ENCODE assay signal across 20 cellular contexts in genomic region chr9:136193891-136194279, GRCh38. TPM values are rescaled to one million over a fixed set of nuclear protein-coding genes. Genes with fewer than 3 reads are reported as not detected.
DNase-seq lines count a peak whose midpoint lies in the region; ATAC-seq and TF ChIP-seq lines count a peak whose summit lies in the region.
"Had no signal": no experiment of that assay in that cellular context is flagged by ENCODE, and none has a peak within 500 bp of the region (broad histone marks: within the 10 kb centered on the region; RNA-seq: fewer than 3 reads in every experiment).

No MANE protein-coding gene starts in this region.

- no peaks in the 10 kb centered on the region for H3K36me3 Mint-ChIP-seq in endodermal cell (ENCODE audit: low read depth)
- H3K36me3 Mint-ChIP-seq in neural progenitor cell: no peaks in the 10 kb centered on the region
- H3K36me3 Mint-ChIP-seq: CD8-positive, alpha-beta T cell had no signal

- H3K4me3 ChIP-seq in HUES64 (ENCODE audit: low read length) (peak overlapping the region; percentile 14; the same call in 1 of the 2 replicates), endodermal cell (ENCODE audit: low read length) (no peak overlapping the region), neural progenitor cell (peak overlapping the region; percentile 38), gastroesophageal sphincter (no peak overlapping the region)
- H3K4me3 ChIP-seq: BLaER1 treated with 17β-estradiol and CSF1 and Interleukin-3, amounts not matched to agents 10 nM and 100 nM had no signal

- no peak for TF ChIP-seq EP300 in gastroesophageal sphincter (IDR thresholded peaks at IDR 0.05)

- H3K36me3 ChIP-seq in HUES64 (ENCODE audit: insufficient read depth, low read length): no peaks in the 10 kb centered on the region
- no peaks in the 10 kb centered on the region for H3K36me3 ChIP-seq in endodermal cell (ENCODE audit: control insufficient read depth, insufficient read depth, low read length)
- H3K36me3 ChIP-seq in neural progenitor cell: no peaks in the 10 kb centered on the region
- H3K36me3 ChIP-seq in gastroesophageal sphincter: no peaks in the 10 kb centered on the region
- H3K36me3 ChIP-seq: BLaER1 treated with 17β-estradiol and CSF1 and Interleukin-3, amounts not matched to agents 10 nM and 100 nM had no signal

- no peaks in the 10 kb centered on the region for H3K9me3 Mint-ChIP-seq in endodermal cell
- H3K9me3 Mint-ChIP-seq in neural progenitor cell: no peaks in the 10 kb centered on the region
- H3K9me3 Mint-ChIP-seq: CD8-positive, alpha-beta T cell had no signal

- H3K27ac ChIP-seq in HUES64 (ENCODE audit: low read depth, low read length) (no peak overlapping the region), endodermal cell (ENCODE audit: low read depth, low read length) (no peak overlapping the region), neural progenitor cell (no peak overlapping the region), gastroesophageal sphincter (no peak overlapping the region)
- H3K27ac ChIP-seq: BLaER1 treated with 17β-estradiol and CSF1 and Interleukin-3, amounts not matched to agents 10 nM and 100 nM had no signal

- WGBS in HUES64: 3% methylated on average over 45 of the region's 45 CpGs
- WGBS in endodermal cell (ENCODE audit: insufficient coverage in 1 of 2, insufficient read length in 1 of 2), 2 experiments: 0 to 4% methylated on average over 9 to 45 of the region's 45 CpGs
- 5% methylated on average over 13 of the region's 45 CpGs; no CpG with 5 or more reads in 1 of the 2 donors for WGBS in gastroesophageal sphincter (ENCODE audit: low coverage in 1 of 2), 2 donors

- H3K9me3 ChIP-seq in HUES64 (ENCODE audit: insufficient read depth, low read depth, low read length): no peaks in the 10 kb centered on the region
- H3K9me3 ChIP-seq in endodermal cell (ENCODE audit: control insufficient read depth, low read length): no peaks in the 10 kb centered on the region
- no peaks in the 10 kb centered on the region for H3K9me3 ChIP-seq in neural progenitor cell (ENCODE audit: low read depth)
- H3K9me3 ChIP-seq in gastroesophageal sphincter: no peaks in the 10 kb centered on the region

- no peak for TF ChIP-seq POLR2A in gastroesophageal sphincter (IDR thresholded peaks at IDR 0.05)

- H3K4me3 Mint-ChIP-seq in endodermal cell (peak overlapping the region; percentile 26), neural progenitor cell (no peak overlapping the region)
- H3K4me3 Mint-ChIP-seq: CD8-positive, alpha-beta T cell had no signal

- H3F3A ChIP-seq in neural progenitor cell (ENCODE audit: low read depth): peaks cover 13% of the 10 kb centered on the region

- no peaks in the 10 kb centered on the region for H3K79me2 ChIP-seq in neural progenitor cell (ENCODE audit: low read depth)

- TF ChIP-seq CTCF in endodermal cell (conservative IDR thresholded peaks at IDR 0.05) (no peak), neural progenitor cell (IDR thresholded peaks at IDR 0.05) (no peak), gastroesophageal sphincter (IDR thresholded peaks at IDR 0.05) (no peak)

- ATAC-seq in HG02588 (IDR thresholded peaks at IDR 0.05; ENCODE audit: unreplicated experiment) (no peak), gastroesophageal sphincter (no peak)
- ATAC-seq: CD8-positive, alpha-beta T cell; SK-N-SH treated with all-trans-retinoic acid at 6 μM for 48 hours had no signal

- no peak overlapping the region for H3K27ac Mint-ChIP-seq in endodermal cell
- no peak overlapping the region for H3K27ac Mint-ChIP-seq in neural progenitor cell
- H3K27ac Mint-ChIP-seq: CD8-positive, alpha-beta T cell had no signal

- peak overlapping the region; percentile 70 for H3K4me2 ChIP-seq in neural progenitor cell
- H3K4me2 ChIP-seq: BLaER1 treated with 17β-estradiol and CSF1 and Interleukin-3, amounts not matched to agents 10 nM and 100 nM had no signal

- H2AFZ ChIP-seq in neural progenitor cell (replicated peaks): no peak overlapping the region

- H3K4me1 Mint-ChIP-seq in endodermal cell (no peaks in the 10 kb centered on the region), neural progenitor cell (peaks cover 2% of the 10 kb centered on the region)

- H4K20me1 ChIP-seq in neural progenitor cell (ENCODE audit: low read depth): peaks cover 80% of the 10 kb centered on the region

- peak; percentile 69 for DNase-seq in D341Med (ENCODE audit: low spot score)
- peak; percentile 63 for DNase-seq in endodermal cell
- no peak for DNase-seq in neural progenitor cell (ENCODE audit: low spot score)
- no peak for DNase-seq in stimulated activated naive CD4-positive, alpha-beta T cell (lab: John Stamatoyannopoulos, UW)
- DNase-seq: CD8-positive, alpha-beta T cell; DMS79; HCEC 1CT; KBM-7; NCI-H1105; NCI-H1694; NCI-H2081 treated with DMSO at 0.1 percent for 48 hours; NCI-H510A; NCI-H748 treated with DMSO at 0.1 percent for 48 hours; RPMI8226; SIG-M5 had no signal

- H3K27me3 Mint-ChIP-seq in endodermal cell (ENCODE audit: insufficient read depth) (peaks cover 83% of the 10 kb centered on the region), neural progenitor cell (ENCODE audit: insufficient read depth, low read depth) (peaks cover 58% of the 10 kb centered on the region)

- H3K9ac ChIP-seq in HUES64 (ENCODE audit: low read depth, low read length): no peak overlapping the region
- no peak overlapping the region for H3K9ac ChIP-seq in endodermal cell (ENCODE audit: extremely low read depth, low read length, poor library complexity, severe bottlenecking)
- no peak overlapping the region for H3K9ac ChIP-seq in neural progenitor cell
- H3K9ac ChIP-seq: BLaER1 treated with 17β-estradiol and CSF1 and Interleukin-3, amounts not matched to agents 10 nM and 100 nM had no signal

- H3K4me1 ChIP-seq in HUES64 (ENCODE audit: insufficient read depth, low read length): peaks cover 20% of the 10 kb centered on the region
- no peaks in the 10 kb centered on the region for H3K4me1 ChIP-seq in endodermal cell (ENCODE audit: control insufficient read depth, insufficient read depth, low read length)
- H3K4me1 ChIP-seq in neural progenitor cell: peaks cover 31% of the 10 kb centered on the region
- H3K4me1 ChIP-seq in gastroesophageal sphincter: peaks cover 0 to 30% (median 3%) of the 10 kb centered on the region in 3 donors

- peaks cover 92% of the 10 kb centered on the region for H3K27me3 ChIP-seq in HUES64 (ENCODE audit: insufficient read depth, low read length)
- peaks cover 88% of the 10 kb centered on the region for H3K27me3 ChIP-seq in endodermal cell (ENCODE audit: control insufficient read depth, insufficient read depth, low read length, poor library complexity, severe bottlenecking)
- H3K27me3 ChIP-seq in neural progenitor cell: peaks cover 97% of the 10 kb centered on the region
- peaks cover 100% of the 10 kb centered on the region for H3K27me3 ChIP-seq in gastroesophageal sphincter

RNA-seq across cellular contexts. Expression of gene LHX3, which starts 11.0 kb away (rescaled TPM):
- not detected for polyA plus RNA-seq in HUES64 (2013, experiment 1 of 2)
- not detected for polyA plus RNA-seq in HUES64 (2013, experiment 2 of 2)
- not detected for total RNA-seq in endodermal cell
- 0.11 TPM for polyA plus RNA-seq in endodermal cell (2013, experiment 1 of 2)
- polyA plus RNA-seq in endodermal cell (2013, experiment 2 of 2): not detected
- not detected in 2 replicates for total RNA-seq in neural progenitor cell (ENCODE audit: low replicate concordance)
- total RNA-seq in gastroesophageal sphincter: not detected

RNA-seq across cellular contexts. Expression of gene QSOX2, which starts 51.7 kb away (rescaled TPM):
- polyA plus RNA-seq in HUES64 (2013, experiment 1 of 2): 18.8 TPM
- 18.0 TPM for polyA plus RNA-seq in HUES64 (2013, experiment 2 of 2)
- 10 to 100 TPM; 22.0 to 26.3 TPM for total RNA-seq in endodermal cell
- 29.8 TPM for polyA plus RNA-seq in endodermal cell (2013, experiment 1 of 2)
- polyA plus RNA-seq in endodermal cell (2013, experiment 2 of 2): 26.3 TPM
- total RNA-seq in neural progenitor cell (ENCODE audit: low replicate concordance): 17.1 and 19.6 TPM in 2 replicates
- 1 to 10 TPM; 3.4 to 7.2 (median 5.2) TPM for total RNA-seq in gastroesophageal sphincter

Comparison
In these comparisons a context has a peak if more than half of its experiments do, and no peak if none do; other contexts are left out.
1. DNase-seq: peak in D341Med (single experiment) and endodermal cell (single experiment); none in neural progenitor cell (single experiment) and stimulated activated naive CD4-positive, alpha-beta T cell (0 of 6).
2. H3K4me3 ChIP-seq: peak in HUES64 (single experiment) and neural progenitor cell (single experiment); none in endodermal cell (single experiment) and gastroesophageal sphincter (0 of 2).